In the genomic region with DNA sequence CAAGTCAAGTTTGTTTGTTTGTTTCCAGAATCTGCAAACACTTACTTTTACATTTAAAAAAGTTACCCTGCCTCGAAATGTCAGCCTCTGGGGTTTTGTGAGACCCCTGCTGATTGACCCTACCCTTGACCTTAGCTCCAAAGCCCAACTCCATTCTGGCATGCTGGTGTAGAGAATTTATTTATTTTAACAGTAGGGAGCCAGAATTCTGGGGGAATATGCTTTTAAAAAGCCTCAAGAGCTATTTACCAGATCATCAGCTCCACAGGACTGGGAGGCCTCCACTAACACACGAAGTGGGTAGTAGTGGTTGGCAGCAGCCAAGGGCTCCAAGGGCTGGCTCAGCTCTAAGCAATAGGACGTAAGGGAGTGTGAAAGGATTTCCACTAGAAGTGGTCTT, we compare ENCODE assay signal across 16 cellular contexts. TPM values are rescaled to one million over a fixed set of nuclear protein-coding genes. Genes with fewer than 3 reads are reported as not detected.
DNase-seq lines count a peak whose midpoint lies in the region; ATAC-seq and TF ChIP-seq lines count a peak whose summit lies in the region.
"Had no signal": no experiment of that assay in that cellular context is flagged by ENCODE, and none has a peak within 500 bp of the region (broad histone marks: within the 10 kb centered on the region; RNA-seq: fewer than 3 reads in every experiment).

No MANE protein-coding gene starts in this region.

- H3K9me3 ChIP-seq in HEK293 (ENCODE audit: control insufficient read depth, insufficient read depth, low read depth, low read length), result no peaks in the 10 kb centered on the region
- H3K9me3 ChIP-seq: A549; BLaER1 treated with 17β-estradiol and CSF1 and Interleukin-3, amounts not matched to agents 10 nM and 100 nM had no signal

- H3K36me3 ChIP-seq in HEK293 (ENCODE audit: control insufficient read depth in 2 of 2, insufficient read depth in 1 of 2, low read length in 2 of 2), result no peaks in the 10 kb centered on the region
- no peaks in the 10 kb centered on the region for H3K36me3 ChIP-seq in mesendoderm (ENCODE audit: control insufficient read depth, insufficient read depth, low read length)
- H3K36me3 ChIP-seq: BLaER1 treated with 17β-estradiol and CSF1 and Interleukin-3, amounts not matched to agents 10 nM and 100 nM had no signal

- H2BK120ac ChIP-seq in mesendoderm (ENCODE audit: low read depth, low read length), result no peak overlapping the region

- ATAC-seq in WTC11, result peak; percentile 26
- no peak for ATAC-seq in GM18505 (IDR thresholded peaks at IDR 0.05; ENCODE audit: unreplicated experiment)
- ATAC-seq: A549, GM12878, SK-N-SH treated with all-trans-retinoic acid at 6 μM for 48 hours had no signal

- H3K27me3 Mint-ChIP-seq in WTC11 (ENCODE audit: low read depth), result peaks cover 96% of the 10 kb centered on the region

- H3K56ac ChIP-seq in mesendoderm (ENCODE audit: low read length), result no peak overlapping the region

- no peak overlapping the region for H3K27ac Mint-ChIP-seq in WTC11

- no peak overlapping the region for H3K4me2 ChIP-seq in mesendoderm (ENCODE audit: low read length)
- H3K4me2 ChIP-seq: A549; BLaER1 treated with 17β-estradiol and CSF1 and Interleukin-3, amounts not matched to agents 10 nM and 100 nM had no signal

- no peaks in the 10 kb centered on the region for H3K9me3 Mint-ChIP-seq in WTC11

- no peak for TF ChIP-seq POLR2A in GM18505 (IDR thresholded peaks at IDR 0.05; ENCODE audit: borderline replicate concordance, extremely low read depth, insufficient read depth, insufficient read length)

- DNase-seq in WTC11 (ENCODE audit: low spot score), result no peak
- peak; percentile 22 for DNase-seq in mesendoderm
- DNase-seq in activated CD4-positive, alpha-beta T cell treated with anti-CD3 and anti-CD28 coated beads for 48 hours, result no peak
- DNase-seq in hypothalamus (lab: John Stamatoyannopoulos, UW), result no peak
- DNase-seq: DND-41, GDM1, NCI-H187, NCI-H446 treated with DMSO at 0.1 percent for 48 hours, SHP77 treated with DMSO at 0.1 percent for 48 hours had no signal

- POLR2A ChIA-PET in HEK293 (lab: Yijun Ruan, JAX) (interaction anchor here (1.2 kb wide), 1 partner anchor 24 kb away, joined by 4 read pairs; the partner anchor contains the start of gene GREB1L), WTC11 (lab: Charles Lee) (interaction anchor here (0.5 kb wide), 1 partner anchor 316 kb away, joined by 3 read pairs; no protein-coding TSS in a partner anchor)

- H3K4me3 Mint-ChIP-seq in WTC11, result no peak overlapping the region

- no peaks in the 10 kb centered on the region for H3K79me2 ChIP-seq in mesendoderm (ENCODE audit: control insufficient read depth, insufficient read depth, low read length)

- no peaks in the 10 kb centered on the region for H3K36me3 Mint-ChIP-seq in WTC11

- no peak overlapping the region for H2BK15ac ChIP-seq in mesendoderm (replicated peaks; ENCODE audit: low read depth)

- no peak overlapping the region for H4K5ac ChIP-seq in mesendoderm (ENCODE audit: low read length)

- H3K9ac ChIP-seq in mesendoderm (ENCODE audit: low read length), result no peak overlapping the region
- H3K9ac ChIP-seq: BLaER1 treated with 17β-estradiol and CSF1 and Interleukin-3, amounts not matched to agents 10 nM and 100 nM had no signal

- H3K18ac ChIP-seq in mesendoderm (ENCODE audit: low read length), result no peak overlapping the region

- H3K4me1 ChIP-seq in HEK293 (ENCODE audit: control insufficient read depth, insufficient read depth, low read length) (peaks cover 10% of the 10 kb centered on the region), mesendoderm (ENCODE audit: control insufficient read depth, low read depth, low read length) (no peaks in the 10 kb centered on the region)
- H3K4me1 ChIP-seq: A549; BLaER1 treated with 17β-estradiol and CSF1 and Interleukin-3, amounts not matched to agents 10 nM and 100 nM had no signal

- peak overlapping the region; percentile 21; the same call in 1 of the 2 replicates for H3K27ac ChIP-seq in C4-2B
- H3K27ac ChIP-seq in HEK293 (ENCODE audit: extremely low read depth, low read depth, low read length), result peak overlapping the region; percentile 25
- no peak overlapping the region for H3K27ac ChIP-seq in mesendoderm (ENCODE audit: low read depth, low read length)
- H3K27ac ChIP-seq: A549; BLaER1 treated with 17β-estradiol and CSF1 and Interleukin-3, amounts not matched to agents 10 nM and 100 nM had no signal

- TF ChIP-seq CTCF in C4-2B (conservative IDR thresholded peaks at IDR 0.05) (no peak), HEK293 (tag by site-specific recombination; IDR thresholded peaks at IDR 0.05) (no peak), WTC11 (IDR thresholded peaks at IDR 0.05) (no peak)

- CTCF ChIA-PET in HEK293 (lab: Yijun Ruan, JAX) (interaction anchor here (0.6 to 0.8 kb wide), 2 partner anchors 25 to 246 kb away, joined by 3 to 4 read pairs; no protein-coding TSS in a partner anchor), WTC11 (lab: Charles Lee) (interaction anchor here (0.9 kb wide), 1 partner anchor 382 kb away, joined by 4 read pairs; no protein-coding TSS in a partner anchor)

- H3K27me3 ChIP-seq in mesendoderm (ENCODE audit: insufficient read depth, low read length, poor library complexity), result peaks cover 8% of the 10 kb centered on the region
- H3K27me3 ChIP-seq: BLaER1 treated with 17β-estradiol and CSF1 and Interleukin-3, amounts not matched to agents 10 nM and 100 nM had no signal

- peaks cover 6% of the 10 kb centered on the region for H3K4me1 Mint-ChIP-seq in WTC11

- no CpG with 5 or more reads among the region's 3 CpGs for WGBS in mesendoderm (ENCODE audit: extremely low coverage, insufficient coverage, low lambda C conversion rate)

- H3K23ac ChIP-seq in mesendoderm (ENCODE audit: low read length), result no peak overlapping the region

- no peak overlapping the region for H3K4me3 ChIP-seq in HEK293 (ENCODE audit: low read depth, low read length)
- H3K4me3 ChIP-seq in mesendoderm (ENCODE audit: low read length), result no peak overlapping the region
- H3K4me3 ChIP-seq: A549; BLaER1 treated with 17β-estradiol and CSF1 and Interleukin-3, amounts not matched to agents 10 nM and 100 nM; GM12878 had no signal

- H3K79me1 ChIP-seq in mesendoderm (ENCODE audit: low read length), result no peaks in the 10 kb centered on the region

- H4K8ac ChIP-seq in mesendoderm (ENCODE audit: low read depth, low read length), result no peak overlapping the region

- no peak overlapping the region for H3K4ac ChIP-seq in mesendoderm (ENCODE audit: low read depth, low read length)

- no peak overlapping the region for H2BK5ac ChIP-seq in mesendoderm (ENCODE audit: low read length)

- no peak overlapping the region for H2AK5ac ChIP-seq in mesendoderm (ENCODE audit: low read length)

TF ChIP-seq in HEK293, 187 proteins besides CTCF, POLR2A, EP300 and RAD21 (continues in another document):
- no peak for TF ChIP-seq ZNF555 (tag by site-specific recombination; conservative IDR thresholded peaks at IDR 0.05)
- TF ChIP-seq PRDM4 (tag by site-specific recombination; IDR thresholded peaks at IDR 0.05), result no peak
- peak; percentile 39; the same call in 1 of the 2 replicates for TF ChIP-seq ZXDB (tag by site-specific recombination; IDR thresholded peaks at IDR 0.05)
- no peak for TF ChIP-seq ZNF184 (tag by site-specific recombination; IDR thresholded peaks at IDR 0.05)

TF ChIP-seq in WTC11, 78 proteins besides CTCF, POLR2A, EP300 and RAD21 (continues in another document):
- TF ChIP-seq ZNF532 (CRISPR knock-in tag; IDR thresholded peaks at IDR 0.05; ENCODE audit: borderline replicate concordance) (no peak), KAT7 (CRISPR knock-in tag; IDR thresholded peaks at IDR 0.05; ENCODE audit: borderline replicate concordance) (no peak)

RNA-seq across cellular contexts. Expression of gene GREB1L, which starts 23.2 kb away (rescaled TPM):
- 0.02 to 0.26 TPM (median 0.11 TPM) in 3 replicates for total RNA-seq in WTC11 (2021)
- 0.03 TPM for polyA plus RNA-seq in mesendoderm (2013, experiment 1 of 2)
- 0.01 TPM for polyA plus RNA-seq in mesendoderm (2013, experiment 2 of 2)
